In the genomic region with DNA sequence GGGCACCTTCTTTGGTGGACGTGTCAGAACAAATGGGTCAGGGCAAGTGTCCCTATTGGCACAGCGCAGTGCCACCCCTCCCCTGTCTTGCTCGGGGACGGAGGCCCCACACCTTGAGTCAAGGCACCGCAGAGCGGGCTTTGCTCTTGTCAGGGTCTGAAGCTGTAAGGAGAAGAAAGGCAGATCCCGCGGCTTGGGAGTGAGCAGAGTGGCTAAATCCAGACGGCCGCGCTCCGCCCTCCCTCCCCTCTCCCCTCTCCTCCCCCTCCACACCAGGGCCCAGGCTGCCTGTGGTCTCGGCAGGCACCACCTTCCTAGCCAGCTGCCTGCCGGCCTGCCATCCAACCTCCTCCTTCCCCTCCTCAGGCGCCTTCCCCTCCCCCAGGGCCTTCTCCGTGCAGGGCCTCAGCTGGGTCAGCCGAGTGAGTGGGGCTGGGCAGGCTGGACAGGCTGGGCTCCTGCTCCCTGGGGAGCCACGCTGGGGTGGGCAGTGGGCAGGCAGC, we compare ENCODE assay signal across 10 cellular contexts. TPM values are rescaled to one million over a fixed set of nuclear protein-coding genes. Genes with fewer than 3 reads are reported as not detected.
DNase-seq lines count a peak whose midpoint lies in the region; ATAC-seq, FAIRE-seq and TF ChIP-seq lines count a peak whose summit lies in the region.
"Had no signal": no experiment of that assay in that cellular context is flagged by ENCODE, and none has a peak within 500 bp of the region (broad histone marks: within the 10 kb centered on the region; RNA-seq: fewer than 3 reads in every experiment).

No MANE protein-coding gene starts in this region.

- H3K27ac Mint-ChIP-seq in HFFc6: peak overlapping the region; percentile 88
- H3K27ac Mint-ChIP-seq in astrocyte (ENCODE audit: unreplicated experiment): peak overlapping the region; percentile 73

- FAIRE-seq in astrocyte (lab: Jason Lieb, UNC) (no peak), GM12891 (lab: Jason Lieb, UNC) (no peak)

- H3K9me3 Mint-ChIP-seq in HFFc6 (no peaks in the 10 kb centered on the region), astrocyte (ENCODE audit: unreplicated experiment) (no peaks in the 10 kb centered on the region)

- no peaks in the 10 kb centered on the region for H4K20me1 ChIP-seq in astrocyte (ENCODE audit: insufficient read depth, low read length)

- H3K4me3 Mint-ChIP-seq in HFFc6: peak overlapping the region; percentile 78
- no peak overlapping the region for H3K4me3 Mint-ChIP-seq in astrocyte (ENCODE audit: unreplicated experiment)

- no peak for TF ChIP-seq POLR2A in GM12891 (IDR thresholded peaks at IDR 0.05; ENCODE audit: low read depth, low read length)

- H3K36me3 ChIP-seq in astrocyte (ENCODE audit: insufficient read depth, low read length) (peaks cover 5% of the 10 kb centered on the region), iPS-20b (ENCODE audit: insufficient read depth, low read depth, low read length) (0 out of 2 replicates have a peak, but pooled peaks cover 10% of the 10 kb centered on the region)

- H3K9me3 ChIP-seq in astrocyte (ENCODE audit: insufficient read depth, low read depth, low read length): no peaks in the 10 kb centered on the region
- H3K9me3 ChIP-seq in iPS-20b (ENCODE audit: insufficient read depth, low read depth, low read length): no peaks in the 10 kb centered on the region

- H3K79me2 ChIP-seq in astrocyte (ENCODE audit: insufficient read depth, low read length): peaks cover 10% of the 10 kb centered on the region

- no peak for ATAC-seq in HG03439 (IDR thresholded peaks at IDR 0.05; ENCODE audit: unreplicated experiment)

- DNase-seq in HFFc6 (peak; percentile 52), astrocyte (ENCODE audit: low read depth) (peak; percentile 84), skeletal muscle cell (ENCODE audit: low read depth) (peak; percentile 85), GM12891 (ENCODE audit: insufficient read length, low spot score) (no peak), EL (no peak)
- DNase-seq in stimulated activated CD4-positive, alpha-beta T cell treated with anti-CD3 and anti-CD28 coated beads, Interleukin-12 subunit alpha, Interleukin-12 subunit beta, amount 100 ng/mL, for 4 hours: no peak

- TF ChIP-seq CTCF in HFFc6 (IDR thresholded peaks at IDR 0.05): no peak
- no peak for TF ChIP-seq CTCF in astrocyte (IDR thresholded peaks at IDR 0.05; ENCODE audit: insufficient read depth, low read depth, low read length)

- H3K27me3 Mint-ChIP-seq in HFFc6 (ENCODE audit: insufficient read depth): peaks cover 11% of the 10 kb centered on the region
- H3K27me3 Mint-ChIP-seq in astrocyte (ENCODE audit: low read depth, unreplicated experiment): no peaks in the 10 kb centered on the region

- H3K4me1 ChIP-seq in astrocyte (ENCODE audit: insufficient read depth, low read length): peaks cover 30% of the 10 kb centered on the region
- H3K4me1 ChIP-seq in iPS-20b (ENCODE audit: insufficient read depth, low read length): peaks cover 29% of the 10 kb centered on the region

- H3K4me2 ChIP-seq in astrocyte (ENCODE audit: low read length): peak overlapping the region; percentile 76

- H2AFZ ChIP-seq in astrocyte (ENCODE audit: low read depth, low read length): no peak overlapping the region

- H3K4me3 ChIP-seq in astrocyte (ENCODE audit: insufficient read depth, low read depth, low read length): peak overlapping the region; percentile 33
- H3K4me3 ChIP-seq in iPS-20b (ENCODE audit: low read length): peak overlapping the region; percentile 8; the same call in 1 of the 2 replicates
- H3K4me3 ChIP-seq in skeletal muscle cell (ENCODE audit: low read depth, low read length): no peak overlapping the region
- H3K4me3 ChIP-seq: SK-N-MC had no signal

- H3K9ac ChIP-seq in astrocyte (ENCODE audit: low read length) (peak overlapping the region; percentile 54), iPS-20b (ENCODE audit: low read depth, low read length) (no peak overlapping the region; the same call in 1 of the 2 replicates)

- H3K4me1 Mint-ChIP-seq in HFFc6 (ENCODE audit: low read depth) (peaks cover 48% of the 10 kb centered on the region), astrocyte (ENCODE audit: low read depth, unreplicated experiment) (peaks cover 24% of the 10 kb centered on the region)

- H3K36me3 Mint-ChIP-seq in HFFc6 (ENCODE audit: low read depth) (peaks cover 21% of the 10 kb centered on the region), astrocyte (ENCODE audit: low read depth, unreplicated experiment) (peaks cover 30% of the 10 kb centered on the region)

- H3K27me3 ChIP-seq in astrocyte (ENCODE audit: insufficient read depth, low read length): no peaks in the 10 kb centered on the region
- H3K27me3 ChIP-seq in iPS-20b (ENCODE audit: insufficient read depth, low read length): peaks cover 6% of the 10 kb centered on the region; the same call in 1 of the 2 replicates

- H3K27ac ChIP-seq in astrocyte (ENCODE audit: low read depth, low read length) (peak overlapping the region; percentile 37), iPS-20b (ENCODE audit: low read length) (peak overlapping the region; percentile 63)
- H3K27ac ChIP-seq: SK-N-MC had no signal

TF ChIP-seq in GM12891, 5 proteins besides CTCF, POLR2A, EP300 and RAD21:
- TF ChIP-seq POLR2AphosphoS5 (IDR thresholded peaks at IDR 0.05; ENCODE audit: low read depth, low read length) (no peak), SPI1 (IDR thresholded peaks at IDR 0.05; ENCODE audit: low read depth, low read length) (no peak), POU2F2 (IDR thresholded peaks at IDR 0.05; ENCODE audit: low read depth, low read length) (no peak), TAF1 (IDR thresholded peaks at IDR 0.05; ENCODE audit: low read depth, low read length) (no peak), PAX5 (IDR thresholded peaks at IDR 0.05; ENCODE audit: insufficient read depth, low read length, severe bottlenecking) (no peak)

RNA-seq across cellular contexts. Expression of a gene that starts 25.8 kb away (rescaled TPM):
- 10 to 100 TPM; 80.9 to 89.5 (median 84.7) TPM for total RNA-seq in HFFc6 (2021; fragmentation: NEBNext Ultra II Directional; extraction: Animal tissue kit (Norgen Biotek cat#: 25700))
- total RNA-seq in astrocyte: 71.2 and 76.1 TPM in 2 replicates
- not detected for polyA plus RNA-seq in GM12891 (2012; ENCODE audit: low read depth, missing spikeins)

RNA-seq across cellular contexts. Expression of a gene that starts 38.2 kb away (rescaled TPM):
- 10 to 100 TPM; 68.9 to 85.3 (median 74.1) TPM for total RNA-seq in HFFc6 (2021; fragmentation: NEBNext Ultra II Directional; extraction: Animal tissue kit (Norgen Biotek cat#: 25700))
- 49.5 and 55.3 TPM in 2 replicates for total RNA-seq in astrocyte
- polyA plus RNA-seq in GM12891 (2012; ENCODE audit: low read depth, missing spikeins): 32.6 TPM

RNA-seq across cellular contexts. Expression of a gene that starts 42.3 kb away (rescaled TPM):
- under 1 TPM in 5 of 6 experiments, not detected in 1; 0.12 to 0.37 (median 0.19) TPM for total RNA-seq in HFFc6 (2021; fragmentation: NEBNext Ultra II Directional; extraction: Animal tissue kit (Norgen Biotek cat#: 25700))
- 5.2 and 5.4 TPM in 2 replicates for total RNA-seq in astrocyte
- not detected for polyA plus RNA-seq in GM12891 (2012; ENCODE audit: low read depth, missing spikeins)

RNA-seq across cellular contexts. Expression of a gene that starts 53.8 kb away (rescaled TPM):
- under 1 TPM in 3 of 6 experiments, not detected in 3; 0.05 to 0.19 (median 0.07) TPM for total RNA-seq in HFFc6 (2021; fragmentation: NEBNext Ultra II Directional; extraction: Animal tissue kit (Norgen Biotek cat#: 25700))
- total RNA-seq in astrocyte: 0.39 and 0.70 TPM in 2 replicates
- not detected for polyA plus RNA-seq in GM12891 (2012; ENCODE audit: low read depth, missing spikeins)
- total RNA-seq: lung microvascular endothelial cell had no signal

Comparison
In these comparisons a context has a peak if more than half of its experiments do, and no peak if none do; other contexts are left out.
1. DNase-seq: peak in HFFc6 (single experiment), astrocyte (single experiment) and skeletal muscle cell (single experiment); none in GM12891 (single experiment), EL (single experiment) and stimulated activated CD4-positive, alpha-beta T cell treated with anti-CD3 and anti-CD28 coated beads, Interleukin-12 subunit alpha, Interleukin-12 subunit beta, amount 100 ng/mL, for 4 hours (single experiment).